13 cellular contexts compared by ENCODE assay signal in genomic region chr18:39523281-39523680, GRCh38.
A peak's percentile ranks its signal among the peaks of the same experiment; 100 is the strongest.
DNase-seq lines count a peak whose midpoint lies in the region; ATAC-seq and TF ChIP-seq lines count a peak whose summit lies in the region.
"Had no signal": no experiment of that assay in that cellular context is flagged by ENCODE, and none has a peak within 500 bp of the region (broad histone marks: within the 10 kb centered on the region; RNA-seq: fewer than 3 reads in every experiment).

No MANE protein-coding gene starts in this region.

- DNase-seq in EH (ENCODE audit: low read depth) (peak; percentile 34), NCI-H226 (peak; percentile 30), epithelial cell of proximal tubule (ENCODE audit: low read depth) (peak; percentile 58), mucosa of descending colon (no peak), ovary (no peak), SJCRH30 (no peak), Kasumi-1 (lab: John Stamatoyannopoulos, UW) (no peak)
- DNase-seq: activated CD4-positive, alpha-beta T cell treated with anti-CD3 and anti-CD28 coated beads, Interleukin-2, amount 50 U/mL, for 48 hours; activated effector memory CD4-positive, alpha-beta T cell treated with Interleukin-2 at 50 U/mL for 16 hours; C1 segment of cervical spinal cord; GF-D8; KG1 had no signal

- no peak overlapping the region for H3K27ac ChIP-seq in ovary
- H3K27ac ChIP-seq in SJCRH30, result no peak overlapping the region

- H3K9me3 ChIP-seq in mucosa of descending colon (no peaks in the 10 kb centered on the region), ovary (no peaks in the 10 kb centered on the region), SJCRH30 (replicated peaks) (no peaks in the 10 kb centered on the region)

- no peak for TF ChIP-seq CTCF in epithelial cell of proximal tubule (conservative IDR thresholded peaks at IDR 0.05; ENCODE audit: low read depth, low read length)
- TF ChIP-seq CTCF in mucosa of descending colon (IDR thresholded peaks at IDR 0.05), result no peak
- no peak for TF ChIP-seq CTCF in ovary (IDR thresholded peaks at IDR 0.05)

- WGBS in ovary, 3 donors, result 93 to 98% (median 96%) methylated on average over 1 of the region's 1 CpG

- H3K36me3 ChIP-seq in mucosa of descending colon (ENCODE audit: low read depth) (no peaks in the 10 kb centered on the region), ovary (no peaks in the 10 kb centered on the region), SJCRH30 (no peaks in the 10 kb centered on the region)

- TF ChIP-seq EP300 in ovary (IDR thresholded peaks at IDR 0.05), result no peak

- no peaks in the 10 kb centered on the region for H3K27me3 ChIP-seq in ovary
- no peaks in the 10 kb centered on the region for H3K27me3 ChIP-seq in SJCRH30

- TF ChIP-seq POLR2A in ovary (IDR thresholded peaks at IDR 0.05), result no peak

- H3K4me3 ChIP-seq in epithelial cell of proximal tubule (ENCODE audit: low read depth, low read length) (no peak overlapping the region), mucosa of descending colon (no peak overlapping the region), ovary (no peak overlapping the region), SJCRH30 (no peak overlapping the region)

- ATAC-seq in mucosa of descending colon (peak; percentile 44), HG02840 (IDR thresholded peaks at IDR 0.05; ENCODE audit: low FRiP score, unreplicated experiment) (no peak)

- H3K4me1 ChIP-seq in mucosa of descending colon (ENCODE audit: low read depth) (no peaks in the 10 kb centered on the region), ovary (ENCODE audit: insufficient read depth) (no peaks in the 10 kb centered on the region), SJCRH30 (no peaks in the 10 kb centered on the region)

- intact Hi-C loops in mucosa of descending colon (cut with DNase I, micrococcal nuclease) (no loop called here), ovary (cut with DNase I) (no loop called here)

Comparison
In these comparisons a context has a peak if more than half of its experiments do, and no peak if none do; other contexts are left out.
1. DNase-seq: peak in EH (single experiment), NCI-H226 (single experiment) and epithelial cell of proximal tubule (single experiment); none in mucosa of descending colon (0 of 3), ovary (0 of 5), SJCRH30 (0 of 2) and Kasumi-1 (0 of 2).